ENCODE assay signal across 8 cellular contexts in the genomic region with DNA sequence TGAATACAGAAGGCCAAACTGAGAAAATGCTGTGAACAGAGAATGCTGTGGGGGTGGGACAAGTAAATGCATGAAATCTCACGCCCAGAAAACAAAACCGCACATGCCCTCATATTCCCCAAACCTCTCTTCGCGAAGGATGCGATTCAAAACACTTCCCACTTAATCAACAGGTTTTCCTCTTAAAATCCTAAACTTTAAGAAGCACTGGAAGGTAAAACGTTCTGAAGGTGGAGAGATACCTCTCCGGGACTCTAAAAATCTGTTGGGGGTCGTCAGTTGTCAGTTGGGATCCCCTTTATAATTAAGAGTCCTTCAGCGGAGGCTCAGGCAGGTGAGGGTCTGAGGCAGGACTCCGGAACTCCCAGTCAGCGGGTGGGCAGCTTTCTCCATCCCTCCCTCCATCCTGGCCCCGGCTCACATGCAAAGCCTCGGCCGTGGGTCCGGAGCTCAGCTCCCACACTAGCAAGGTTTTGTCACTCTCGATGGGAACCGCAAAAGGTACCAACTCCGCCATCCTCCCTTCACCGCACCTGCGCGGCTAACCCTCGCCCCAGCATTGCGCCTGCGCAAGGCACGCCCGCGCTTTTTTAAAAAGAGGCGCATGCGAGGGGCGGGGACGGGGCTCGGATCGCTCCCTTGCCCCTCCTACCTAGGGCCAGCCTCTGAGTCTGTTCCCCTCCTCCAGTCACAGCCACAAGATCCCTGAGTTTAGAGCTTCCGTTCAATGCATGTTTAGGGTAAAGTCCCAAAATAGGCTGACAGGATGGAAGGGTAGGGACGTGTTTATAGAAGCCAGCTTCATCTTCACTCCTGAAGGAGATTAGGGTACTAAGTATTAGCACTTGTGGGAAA. TPM values are rescaled to one million over a fixed set of nuclear protein-coding genes. Genes with fewer than 3 reads are reported as not detected.
DNase-seq lines count a peak whose midpoint lies in the region; ATAC-seq and TF ChIP-seq lines count a peak whose summit lies in the region.

A gene with protein sequence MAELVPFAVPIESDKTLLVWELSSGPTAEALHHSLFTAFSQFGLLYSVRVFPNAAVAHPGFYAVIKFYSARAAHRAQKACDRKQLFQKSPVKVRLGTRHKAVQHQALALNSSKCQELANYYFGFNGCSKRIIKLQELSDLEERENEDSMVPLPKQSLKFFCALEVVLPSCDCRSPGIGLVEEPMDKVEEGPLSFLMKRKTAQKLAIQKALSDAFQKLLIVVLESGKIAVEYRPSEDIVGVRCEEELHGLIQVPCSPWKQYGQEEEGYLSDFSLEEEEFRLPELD (minus strand): TSS at position 563 of the 855 bp plus-strand sequence. CDS start 46 bp downstream, at position 517.

- H3K4me2 ChIP-seq in Loucy (ENCODE audit: low read depth, low read length, poor library complexity, severe bottlenecking): peak within 1 kb of the TSS; percentile 81

- peak within 1 kb of the TSS; percentile 66 for H3K4me3 ChIP-seq in BE2C (ENCODE audit: low read depth, low read length)
- H3K4me3 ChIP-seq in Loucy (ENCODE audit: low read length, poor library complexity, severe bottlenecking): peak within 1 kb of the TSS; percentile 90
- peak within 1 kb of the TSS; percentile 58 for H3K4me3 ChIP-seq in fibroblast of villous mesenchyme (ENCODE audit: low read depth, low read length)

- peak within 1 kb of the TSS; percentile 92 for H3K9ac ChIP-seq in Loucy (ENCODE audit: low read depth, low read length, poor library complexity, severe bottlenecking)

- peak within 1 kb of the TSS; percentile 93 for H2AFZ ChIP-seq in Loucy (ENCODE audit: low read length)

- no peaks in the 10 kb centered on the region for H4K20me1 ChIP-seq in Loucy (ENCODE audit: insufficient read depth, low read length, poor library complexity, severe bottlenecking)

- no peaks in the 10 kb centered on the region for H3K9me2 ChIP-seq in Loucy (replicated peaks; ENCODE audit: low read depth, low read length)

- no peaks in the 10 kb centered on the region for H3F3A ChIP-seq in Loucy (ENCODE audit: low read depth)

- H3K9me3 ChIP-seq in BE2C (no peaks in the 10 kb centered on the region), Loucy (ENCODE audit: insufficient read depth, low read depth, low read length) (no peaks in the 10 kb centered on the region)

- no peaks in the 10 kb centered on the region for H3K36me3 ChIP-seq in BE2C
- no peaks in the 10 kb centered on the region for H3K36me3 ChIP-seq in Loucy (ENCODE audit: insufficient read depth, low read length)

- H3K79me2 ChIP-seq in Loucy (ENCODE audit: insufficient read depth, low read length): peaks cover 16% of the 10 kb centered on the region

- H3K4me3 Mint-ChIP-seq in activated T-helper 17 cell treated with anti-CD3 and anti-CD28 coated beads, Interleukin-2, amount 50 U/mL, for 72 hours: peak within 1 kb of the TSS; percentile 82

- H3K4me1 ChIP-seq in BE2C: peaks cover 3% of the 10 kb centered on the region; the same call in 1 of the 2 replicates
- H3K4me1 ChIP-seq in Loucy (ENCODE audit: insufficient read depth, low read length, poor library complexity, severe bottlenecking): peaks cover 16% of the 10 kb centered on the region

- H3K4me1 Mint-ChIP-seq in activated T-helper 17 cell treated with anti-CD3 and anti-CD28 coated beads, Interleukin-2, amount 50 U/mL, for 72 hours: peaks cover 7% of the 10 kb centered on the region

- H3K27me3 Mint-ChIP-seq in activated T-helper 17 cell treated with anti-CD3 and anti-CD28 coated beads, Interleukin-2, amount 50 U/mL, for 72 hours: no peaks in the 10 kb centered on the region

- peak; percentile 85 for DNase-seq in BE2C
- peak; percentile 53 for DNase-seq in RPMI8226
- DNase-seq in fibroblast of villous mesenchyme (ENCODE audit: low read depth): peak; percentile 62
- peak in 43 of 56 donors; percentile 1 to 78 (median 46) for DNase-seq in nucleus accumbens (lab: John Stamatoyannopoulos, UW)
- peak; percentile 31 for DNase-seq in superior temporal gyrus (ENCODE audit: extremely low spot score)

- peaks cover 5% of the 10 kb centered on the region for H3K36me3 Mint-ChIP-seq in activated T-helper 17 cell treated with anti-CD3 and anti-CD28 coated beads, Interleukin-2, amount 50 U/mL, for 72 hours (ENCODE audit: low read depth)

- TF ChIP-seq CTCF in BE2C (IDR thresholded peaks at IDR 0.05; ENCODE audit: low read depth, low read length) (no peak), Loucy (conservative IDR thresholded peaks at IDR 0.05; ENCODE audit: low read length) (no peak), fibroblast of villous mesenchyme (IDR thresholded peaks at IDR 0.05; ENCODE audit: insufficient read depth, low read depth, low read length) (no peak)

- peak; percentile 61 for ATAC-seq in GM19452 (IDR thresholded peaks at IDR 0.05; ENCODE audit: unreplicated experiment)
- peak; percentile 98 for ATAC-seq in activated T-helper 17 cell treated with anti-CD3 and anti-CD28 coated beads, Interleukin-2, amount 50 U/mL, for 72 hours (replicated peaks)

- H3K9me3 Mint-ChIP-seq in activated T-helper 17 cell treated with anti-CD3 and anti-CD28 coated beads, Interleukin-2, amount 50 U/mL, for 72 hours: no peaks in the 10 kb centered on the region

- H3K27me3 ChIP-seq in BE2C (no peaks in the 10 kb centered on the region), Loucy (ENCODE audit: insufficient read depth, low read length, poor library complexity, severe bottlenecking) (no peaks in the 10 kb centered on the region)

- H3K27ac Mint-ChIP-seq in activated T-helper 17 cell treated with anti-CD3 and anti-CD28 coated beads, Interleukin-2, amount 50 U/mL, for 72 hours: peak within 1 kb of the TSS; percentile 73

RNA-seq across cellular contexts. Expression of the gene that starts here (rescaled TPM):
- polyA plus RNA-seq in BE2C (2012; ENCODE audit: insufficient read depth, insufficient read length, low read depth): 0.82 TPM
- total RNA-seq in activated T-helper 17 cell treated with anti-CD3 and anti-CD28 coated beads, Interleukin-2, amount 50 U/mL, for 72 hours: 1 to 10 TPM; 2.0 to 4.3 TPM
- 0.32 and 0.43 TPM in 2 replicates for total RNA-seq in fibroblast of villous mesenchyme

Comparison
In these comparisons a context has a peak if more than half of its experiments do, and no peak if none do; other contexts are left out.
1. Peak in every context shown above with its lines: DNase-seq, ATAC-seq and H3K4me3 ChIP-seq.
2. Peak in DNase-seq and H3K4me3 ChIP-seq in fibroblast of villous mesenchyme; RNA of the gene not detected or under 1 TPM.
3. DNase-seq: peak in every context shown above with its lines; median percentile 85 in BE2C; 62 in fibroblast of villous mesenchyme; 53 in RPMI8226; 46 in nucleus accumbens; 31 in superior temporal gyrus.